Comparison of ENCODE assay signal across 2 cellular contexts in the genomic region with DNA sequence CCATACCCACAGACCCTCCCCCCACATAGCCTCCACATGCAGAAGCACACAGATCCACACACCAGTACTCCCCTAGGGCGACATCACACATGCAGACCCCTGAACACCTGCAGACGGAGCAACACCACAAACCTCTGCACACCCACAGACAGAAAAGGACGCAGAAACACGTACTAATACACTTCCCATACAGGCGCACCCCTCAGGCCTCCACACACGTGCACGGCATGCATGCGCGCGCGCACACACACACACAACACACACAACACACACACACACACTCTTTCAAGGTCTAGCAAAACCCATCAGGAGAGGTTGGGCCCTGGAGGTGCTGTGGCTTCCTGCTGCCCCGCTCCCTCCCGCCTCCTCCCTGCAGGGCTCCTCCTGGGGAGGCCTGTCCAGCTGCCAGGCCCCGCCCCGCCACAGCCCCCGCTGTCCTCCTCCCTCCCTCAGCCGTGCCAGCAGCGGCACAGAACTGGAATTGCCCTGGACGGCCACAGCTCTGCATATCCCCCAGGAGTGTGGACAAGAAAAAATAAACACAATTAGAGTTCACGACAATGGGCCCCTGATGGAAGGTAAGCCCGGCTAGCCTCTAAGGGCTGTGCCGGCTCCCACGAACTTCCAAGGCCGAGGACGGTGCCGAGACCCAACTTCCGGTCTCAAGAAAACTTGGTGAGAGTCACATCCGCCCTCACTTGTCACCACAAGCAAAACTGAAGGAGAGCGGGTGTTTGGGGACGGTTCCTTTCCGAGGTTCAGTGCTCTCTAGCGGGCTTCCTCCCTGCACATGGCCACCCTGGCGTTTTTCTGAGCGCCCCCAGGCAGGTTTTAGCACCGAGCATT.
TF ChIP-seq lines count a peak whose summit lies in the region.

No MANE protein-coding gene starts in this region.

TF ChIP-seq in HEK293, 187 proteins besides CTCF, POLR2A, EP300 and RAD21 (continued from another document and continues in another):
- TF ChIP-seq, protein P1, sequence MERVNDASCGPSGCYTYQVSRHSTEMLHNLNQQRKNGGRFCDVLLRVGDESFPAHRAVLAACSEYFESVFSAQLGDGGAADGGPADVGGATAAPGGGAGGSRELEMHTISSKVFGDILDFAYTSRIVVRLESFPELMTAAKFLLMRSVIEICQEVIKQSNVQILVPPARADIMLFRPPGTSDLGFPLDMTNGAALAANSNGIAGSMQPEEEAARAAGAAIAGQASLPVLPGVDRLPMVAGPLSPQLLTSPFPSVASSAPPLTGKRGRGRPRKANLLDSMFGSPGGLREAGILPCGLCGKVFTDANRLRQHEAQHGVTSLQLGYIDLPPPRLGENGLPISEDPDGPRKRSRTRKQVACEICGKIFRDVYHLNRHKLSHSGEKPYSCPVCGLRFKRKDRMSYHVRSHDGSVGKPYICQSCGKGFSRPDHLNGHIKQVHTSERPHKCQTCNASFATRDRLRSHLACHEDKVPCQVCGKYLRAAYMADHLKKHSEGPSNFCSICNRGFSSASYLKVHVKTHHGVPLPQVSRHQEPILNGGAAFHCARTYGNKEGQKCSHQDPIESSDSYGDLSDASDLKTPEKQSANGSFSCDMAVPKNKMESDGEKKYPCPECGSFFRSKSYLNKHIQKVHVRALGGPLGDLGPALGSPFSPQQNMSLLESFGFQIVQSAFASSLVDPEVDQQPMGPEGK (tag by site-specific recombination; IDR thresholded peaks at IDR 0.05): peak; percentile 92
- no peak for TF ChIP-seq ZNF768 (tag by site-specific recombination; IDR thresholded peaks at IDR 0.05)
- TF ChIP-seq, protein P2, sequence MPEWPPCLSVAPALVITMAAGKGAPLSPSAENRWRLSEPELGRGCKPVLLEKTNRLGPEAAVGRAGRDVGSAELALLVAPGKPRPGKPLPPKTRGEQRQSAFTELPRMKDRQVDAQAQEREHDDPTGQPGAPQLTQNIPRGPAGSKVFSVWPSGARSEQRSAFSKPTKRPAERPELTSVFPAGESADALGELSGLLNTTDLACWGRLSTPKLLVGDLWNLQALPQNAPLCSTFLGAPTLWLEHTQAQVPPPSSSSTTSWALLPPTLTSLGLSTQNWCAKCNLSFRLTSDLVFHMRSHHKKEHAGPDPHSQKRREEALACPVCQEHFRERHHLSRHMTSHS (tag by site-specific recombination; IDR thresholded peaks at IDR 0.05): no peak
- TF ChIP-seq KLF16 (tag by site-specific recombination; IDR thresholded peaks at IDR 0.05): 0 out of 2 replicates have a peak, but pooled peaks have one; percentile 77
- no peak for TF ChIP-seq HOXD13 (CRISPR knock-in tag; IDR thresholded peaks at IDR 0.05; ENCODE audit: borderline replicate concordance)
- TF ChIP-seq, protein P3, sequence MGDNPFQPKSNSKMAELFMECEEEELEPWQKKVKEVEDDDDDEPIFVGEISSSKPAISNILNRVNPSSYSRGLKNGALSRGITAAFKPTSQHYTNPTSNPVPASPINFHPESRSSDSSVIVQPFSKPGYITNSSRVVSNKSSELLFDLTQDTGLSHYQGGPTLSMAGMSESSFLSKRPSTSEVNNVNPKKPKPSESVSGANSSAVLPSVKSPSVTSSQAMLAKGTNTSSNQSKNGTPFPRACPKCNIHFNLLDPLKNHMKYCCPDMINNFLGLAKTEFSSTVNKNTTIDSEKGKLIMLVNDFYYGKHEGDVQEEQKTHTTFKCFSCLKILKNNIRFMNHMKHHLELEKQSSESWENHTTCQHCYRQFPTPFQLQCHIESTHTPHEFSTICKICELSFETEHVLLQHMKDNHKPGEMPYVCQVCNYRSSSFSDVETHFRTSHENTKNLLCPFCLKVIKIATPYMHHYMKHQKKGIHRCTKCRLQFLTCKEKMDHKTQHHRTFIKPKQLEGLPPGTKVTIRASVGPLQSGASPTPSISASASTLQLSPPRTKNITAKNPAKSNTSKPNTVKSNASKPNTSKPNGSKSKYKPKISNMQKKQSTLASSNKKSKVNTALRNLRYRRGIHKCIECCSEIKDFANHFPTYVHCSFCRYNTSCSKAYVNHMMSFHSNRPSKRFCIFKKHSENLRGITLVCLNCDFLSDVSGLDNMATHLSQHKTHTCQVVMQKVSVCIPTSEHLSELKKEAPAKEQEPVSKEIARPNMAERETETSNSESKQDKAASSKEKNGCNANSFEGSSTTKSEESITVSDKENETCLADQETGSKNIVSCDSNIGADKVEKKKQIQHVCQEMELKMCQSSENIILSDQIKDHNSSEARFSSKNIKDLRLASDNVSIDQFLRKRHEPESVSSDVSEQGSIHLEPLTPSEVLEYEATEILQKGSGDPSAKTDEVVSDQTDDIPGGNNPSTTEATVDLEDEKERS (tag by site-specific recombination; IDR thresholded peaks at IDR 0.05): no peak
- no peak for TF ChIP-seq MEIS1 (CRISPR knock-in tag; IDR thresholded peaks at IDR 0.05; ENCODE audit: borderline replicate concordance)
- TF ChIP-seq SP3 (tag by site-specific recombination; IDR thresholded peaks at IDR 0.05): peak; percentile 84
- TF ChIP-seq, protein P4, sequence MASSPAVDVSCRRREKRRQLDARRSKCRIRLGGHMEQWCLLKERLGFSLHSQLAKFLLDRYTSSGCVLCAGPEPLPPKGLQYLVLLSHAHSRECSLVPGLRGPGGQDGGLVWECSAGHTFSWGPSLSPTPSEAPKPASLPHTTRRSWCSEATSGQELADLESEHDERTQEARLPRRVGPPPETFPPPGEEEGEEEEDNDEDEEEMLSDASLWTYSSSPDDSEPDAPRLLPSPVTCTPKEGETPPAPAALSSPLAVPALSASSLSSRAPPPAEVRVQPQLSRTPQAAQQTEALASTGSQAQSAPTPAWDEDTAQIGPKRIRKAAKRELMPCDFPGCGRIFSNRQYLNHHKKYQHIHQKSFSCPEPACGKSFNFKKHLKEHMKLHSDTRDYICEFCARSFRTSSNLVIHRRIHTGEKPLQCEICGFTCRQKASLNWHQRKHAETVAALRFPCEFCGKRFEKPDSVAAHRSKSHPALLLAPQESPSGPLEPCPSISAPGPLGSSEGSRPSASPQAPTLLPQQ (tag by site-specific recombination; IDR thresholded peaks at IDR 0.05): no peak; the same call in none of the 2 replicates
- TF ChIP-seq REPIN1 (tag by site-specific recombination; IDR thresholded peaks at IDR 0.05; ENCODE audit: low read depth): peak; percentile 42; the same call in 1 of the 2 replicates
- TF ChIP-seq ZNF169 (tag by site-specific recombination; IDR thresholded peaks at IDR 0.05): no peak
- TF ChIP-seq ZNF600 (tag by site-specific recombination; IDR thresholded peaks at IDR 0.05): peak; percentile 66

TF ChIP-seq in K562, 482 proteins besides CTCF, POLR2A, EP300 and RAD21 (continued from another document and continues in another):
- TF ChIP-seq, protein P5, sequence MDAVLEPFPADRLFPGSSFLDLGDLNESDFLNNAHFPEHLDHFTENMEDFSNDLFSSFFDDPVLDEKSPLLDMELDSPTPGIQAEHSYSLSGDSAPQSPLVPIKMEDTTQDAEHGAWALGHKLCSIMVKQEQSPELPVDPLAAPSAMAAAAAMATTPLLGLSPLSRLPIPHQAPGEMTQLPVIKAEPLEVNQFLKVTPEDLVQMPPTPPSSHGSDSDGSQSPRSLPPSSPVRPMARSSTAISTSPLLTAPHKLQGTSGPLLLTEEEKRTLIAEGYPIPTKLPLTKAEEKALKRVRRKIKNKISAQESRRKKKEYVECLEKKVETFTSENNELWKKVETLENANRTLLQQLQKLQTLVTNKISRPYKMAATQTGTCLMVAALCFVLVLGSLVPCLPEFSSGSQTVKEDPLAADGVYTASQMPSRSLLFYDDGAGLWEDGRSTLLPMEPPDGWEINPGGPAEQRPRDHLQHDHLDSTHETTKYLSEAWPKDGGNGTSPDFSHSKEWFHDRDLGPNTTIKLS (IDR thresholded peaks at IDR 0.05; ENCODE audit: borderline replicate concordance, low read depth): peak; percentile 49; the same call in 1 of the 2 replicates
- TF ChIP-seq TOE1 (IDR thresholded peaks at IDR 0.05; ENCODE audit: borderline replicate concordance) (peak; percentile 3; the same call in 1 of the 2 replicates), TOE1 (CRISPR knock-in tag; IDR thresholded peaks at IDR 0.05; ENCODE audit: borderline replicate concordance, low read depth) (no peak), RB1 (IDR thresholded peaks at IDR 0.05; ENCODE audit: low read depth) (peak; percentile 23; the same call in 1 of the 2 replicates), GATAD2B (IDR thresholded peaks at IDR 0.05; ENCODE audit: borderline replicate concordance) (no peak), ARID1B (IDR thresholded peaks at IDR 0.05) (peak; percentile 38; the same call in 1 of the 2 replicates), BDP1 (IDR thresholded peaks at IDR 0.05; ENCODE audit: insufficient read depth, insufficient read length) (no peak), MEIS2 (IDR thresholded peaks at IDR 0.05; ENCODE audit: partially characterized antibody) (peak; percentile 61), HNRNPH1 (optimal IDR thresholded peaks at IDR 0.05; ENCODE audit: low read depth, low read length) (no peak), PURB (CRISPR knock-in tag; IDR thresholded peaks at IDR 0.05; ENCODE audit: low read depth) (no peak), ZNF444 (CRISPR knock-in tag; IDR thresholded peaks at IDR 0.05) (no peak), MCM7 (IDR thresholded peaks at IDR 0.05) (no peak), HSF4 (CRISPR knock-in tag; IDR thresholded peaks at IDR 0.05; ENCODE audit: borderline replicate concordance) (no peak), ZNF780A (CRISPR knock-in tag; IDR thresholded peaks at IDR 0.05) (no peak), SRSF1 (IDR thresholded peaks at IDR 0.05; ENCODE audit: low read depth, low read length) (no peak), EHMT2 (IDR thresholded peaks at IDR 0.05) (no peak), PHB2 (IDR thresholded peaks at IDR 0.05; ENCODE audit: low read depth) (no peak), COPS2 (conservative IDR thresholded peaks at IDR 0.05) (no peak), POU5F1 (IDR thresholded peaks at IDR 0.05; ENCODE audit: borderline replicate concordance, low read depth, low read length, partially characterized antibody) (no peak), SOX6 (IDR thresholded peaks at IDR 0.05) (0 out of 2 replicates have a peak, but pooled peaks have one; percentile 44), HLTF (IDR thresholded peaks at IDR 0.05) (no peak; the same call in 1 of the 2 replicates), SPI1 (IDR thresholded peaks at IDR 0.05; ENCODE audit: borderline replicate concordance, low read depth, low read length) (peak; percentile 51; the same call in 1 of the 2 replicates), ZNF695 (CRISPR knock-in tag; IDR thresholded peaks at IDR 0.05) (no peak), ZNF699 (CRISPR knock-in tag; IDR thresholded peaks at IDR 0.05; ENCODE audit: insufficient replicate concordance) (no peak), MAZ (CRISPR knock-in tag; conservative IDR thresholded peaks at IDR 0.05 in 1 of 2, IDR thresholded peaks at IDR 0.05 in 1 of 2) (peak; percentile 85 to 88), ZNF347 (CRISPR knock-in tag; IDR thresholded peaks at IDR 0.05; ENCODE audit: low read depth) (no peak), ASH1L (IDR thresholded peaks at IDR 0.05; ENCODE audit: borderline replicate concordance, low read depth, partially characterized antibody) (no peak), CCAR2 (IDR thresholded peaks at IDR 0.05; ENCODE audit: low read depth, low read length) (no peak), CXXC5 (CRISPR knock-in tag; IDR thresholded peaks at IDR 0.05) (peak; percentile 63), BRF1 (IDR thresholded peaks at IDR 0.05; ENCODE audit: borderline replicate concordance, extremely low read depth, insufficient read length) (no peak), WHSC1 (IDR thresholded peaks at IDR 0.05; ENCODE audit: low read length) (no peak)
- TF ChIP-seq, protein P6, sequence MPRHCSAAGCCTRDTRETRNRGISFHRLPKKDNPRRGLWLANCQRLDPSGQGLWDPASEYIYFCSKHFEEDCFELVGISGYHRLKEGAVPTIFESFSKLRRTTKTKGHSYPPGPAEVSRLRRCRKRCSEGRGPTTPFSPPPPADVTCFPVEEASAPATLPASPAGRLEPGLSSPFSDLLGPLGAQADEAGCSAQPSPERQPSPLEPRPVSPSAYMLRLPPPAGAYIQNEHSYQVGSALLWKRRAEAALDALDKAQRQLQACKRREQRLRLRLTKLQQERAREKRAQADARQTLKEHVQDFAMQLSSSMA (CRISPR knock-in tag; IDR thresholded peaks at IDR 0.05): no peak
- TF ChIP-seq, protein P7, sequence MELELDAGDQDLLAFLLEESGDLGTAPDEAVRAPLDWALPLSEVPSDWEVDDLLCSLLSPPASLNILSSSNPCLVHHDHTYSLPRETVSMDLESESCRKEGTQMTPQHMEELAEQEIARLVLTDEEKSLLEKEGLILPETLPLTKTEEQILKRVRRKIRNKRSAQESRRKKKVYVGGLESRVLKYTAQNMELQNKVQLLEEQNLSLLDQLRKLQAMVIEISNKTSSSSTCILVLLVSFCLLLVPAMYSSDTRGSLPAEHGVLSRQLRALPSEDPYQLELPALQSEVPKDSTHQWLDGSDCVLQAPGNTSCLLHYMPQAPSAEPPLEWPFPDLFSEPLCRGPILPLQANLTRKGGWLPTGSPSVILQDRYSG (tag; conservative IDR thresholded peaks at IDR 0.05; ENCODE audit: low read depth): no peak
- TF ChIP-seq, protein P8, sequence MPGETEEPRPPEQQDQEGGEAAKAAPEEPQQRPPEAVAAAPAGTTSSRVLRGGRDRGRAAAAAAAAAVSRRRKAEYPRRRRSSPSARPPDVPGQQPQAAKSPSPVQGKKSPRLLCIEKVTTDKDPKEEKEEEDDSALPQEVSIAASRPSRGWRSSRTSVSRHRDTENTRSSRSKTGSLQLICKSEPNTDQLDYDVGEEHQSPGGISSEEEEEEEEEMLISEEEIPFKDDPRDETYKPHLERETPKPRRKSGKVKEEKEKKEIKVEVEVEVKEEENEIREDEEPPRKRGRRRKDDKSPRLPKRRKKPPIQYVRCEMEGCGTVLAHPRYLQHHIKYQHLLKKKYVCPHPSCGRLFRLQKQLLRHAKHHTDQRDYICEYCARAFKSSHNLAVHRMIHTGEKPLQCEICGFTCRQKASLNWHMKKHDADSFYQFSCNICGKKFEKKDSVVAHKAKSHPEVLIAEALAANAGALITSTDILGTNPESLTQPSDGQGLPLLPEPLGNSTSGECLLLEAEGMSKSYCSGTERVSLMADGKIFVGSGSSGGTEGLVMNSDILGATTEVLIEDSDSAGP (CRISPR knock-in tag; IDR thresholded peaks at IDR 0.05): no peak
- TF ChIP-seq, protein P9, sequence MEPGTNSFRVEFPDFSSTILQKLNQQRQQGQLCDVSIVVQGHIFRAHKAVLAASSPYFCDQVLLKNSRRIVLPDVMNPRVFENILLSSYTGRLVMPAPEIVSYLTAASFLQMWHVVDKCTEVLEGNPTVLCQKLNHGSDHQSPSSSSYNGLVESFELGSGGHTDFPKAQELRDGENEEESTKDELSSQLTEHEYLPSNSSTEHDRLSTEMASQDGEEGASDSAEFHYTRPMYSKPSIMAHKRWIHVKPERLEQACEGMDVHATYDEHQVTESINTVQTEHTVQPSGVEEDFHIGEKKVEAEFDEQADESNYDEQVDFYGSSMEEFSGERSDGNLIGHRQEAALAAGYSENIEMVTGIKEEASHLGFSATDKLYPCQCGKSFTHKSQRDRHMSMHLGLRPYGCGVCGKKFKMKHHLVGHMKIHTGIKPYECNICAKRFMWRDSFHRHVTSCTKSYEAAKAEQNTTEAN (CRISPR knock-in tag; IDR thresholded peaks at IDR 0.05): 0 out of 2 replicates have a peak, but pooled peaks have one; percentile 72
- TF ChIP-seq, protein P10, sequence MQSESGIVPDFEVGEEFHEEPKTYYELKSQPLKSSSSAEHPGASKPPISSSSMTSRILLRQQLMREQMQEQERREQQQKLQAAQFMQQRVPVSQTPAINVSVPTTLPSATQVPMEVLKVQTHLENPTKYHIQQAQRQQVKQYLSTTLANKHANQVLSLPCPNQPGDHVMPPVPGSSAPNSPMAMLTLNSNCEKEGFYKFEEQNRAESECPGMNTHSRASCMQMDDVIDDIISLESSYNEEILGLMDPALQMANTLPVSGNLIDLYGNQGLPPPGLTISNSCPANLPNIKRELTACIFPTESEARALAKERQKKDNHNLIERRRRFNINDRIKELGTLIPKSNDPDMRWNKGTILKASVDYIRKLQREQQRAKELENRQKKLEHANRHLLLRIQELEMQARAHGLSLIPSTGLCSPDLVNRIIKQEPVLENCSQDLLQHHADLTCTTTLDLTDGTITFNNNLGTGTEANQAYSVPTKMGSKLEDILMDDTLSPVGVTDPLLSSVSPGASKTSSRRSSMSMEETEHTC (IDR thresholded peaks at IDR 0.05): no peak
